ENCODE assay signal across 1 cellular context in the genomic region with DNA sequence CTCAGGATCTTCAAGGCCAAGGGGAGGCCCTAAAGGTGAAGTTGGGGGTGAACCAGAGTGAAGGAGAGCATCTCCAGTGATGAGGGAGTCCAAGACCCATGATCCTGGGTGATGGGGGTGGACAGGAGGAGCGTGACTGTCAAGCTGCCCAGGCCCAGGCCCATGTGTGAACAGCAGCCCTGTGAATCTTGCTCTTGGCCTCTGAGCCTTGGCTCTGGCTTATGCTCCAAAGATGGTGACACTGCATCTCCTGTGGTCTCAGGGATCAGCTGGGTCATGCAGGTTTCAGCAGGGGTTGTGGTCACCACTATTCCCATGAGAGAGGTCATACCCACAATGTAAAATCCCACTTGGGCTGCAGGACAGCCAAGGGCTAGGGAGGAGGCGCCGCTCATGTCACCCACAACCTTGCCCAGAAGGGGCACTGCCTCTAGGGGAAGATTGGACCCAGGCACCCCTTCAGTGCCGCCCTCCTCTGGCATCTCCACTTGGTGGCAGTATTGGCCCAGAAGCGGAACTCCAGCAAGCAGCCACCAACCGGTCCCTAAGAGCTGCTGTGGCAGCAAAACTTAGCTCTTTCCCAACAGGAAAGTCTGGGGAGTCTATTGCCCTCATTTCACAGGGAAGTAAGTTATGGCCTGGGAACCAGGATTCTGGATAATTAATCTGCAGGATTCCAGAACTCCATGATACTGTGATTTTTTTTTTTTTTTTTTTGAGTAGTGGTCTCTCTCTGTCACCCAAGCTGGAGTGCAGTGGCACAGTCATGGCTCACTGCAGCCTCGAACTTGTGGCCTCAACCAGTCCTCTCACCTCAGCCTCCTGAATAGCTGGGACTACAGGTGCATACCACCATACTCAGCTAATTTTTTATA.
TF ChIP-seq lines count a peak whose summit lies in the region.

No MANE protein-coding gene starts in this region.

TF ChIP-seq in K562, 482 proteins besides CTCF, POLR2A, EP300 and RAD21 (continued from another document):
- TF ChIP-seq IRF9 (tag; IDR thresholded peaks at IDR 0.05): no peak
- TF ChIP-seq ZNF551 (CRISPR knock-in tag; IDR thresholded peaks at IDR 0.05): no peak
- peak; percentile 81 for TF ChIP-seq MYNN (IDR thresholded peaks at IDR 0.05)
- TF ChIP-seq MYNN (CRISPR knock-in tag; IDR thresholded peaks at IDR 0.05): no peak
- no peak for TF ChIP-seq ZNF589 (CRISPR knock-in tag; IDR thresholded peaks at IDR 0.05; ENCODE audit: low read depth)
- TF ChIP-seq, protein P1, sequence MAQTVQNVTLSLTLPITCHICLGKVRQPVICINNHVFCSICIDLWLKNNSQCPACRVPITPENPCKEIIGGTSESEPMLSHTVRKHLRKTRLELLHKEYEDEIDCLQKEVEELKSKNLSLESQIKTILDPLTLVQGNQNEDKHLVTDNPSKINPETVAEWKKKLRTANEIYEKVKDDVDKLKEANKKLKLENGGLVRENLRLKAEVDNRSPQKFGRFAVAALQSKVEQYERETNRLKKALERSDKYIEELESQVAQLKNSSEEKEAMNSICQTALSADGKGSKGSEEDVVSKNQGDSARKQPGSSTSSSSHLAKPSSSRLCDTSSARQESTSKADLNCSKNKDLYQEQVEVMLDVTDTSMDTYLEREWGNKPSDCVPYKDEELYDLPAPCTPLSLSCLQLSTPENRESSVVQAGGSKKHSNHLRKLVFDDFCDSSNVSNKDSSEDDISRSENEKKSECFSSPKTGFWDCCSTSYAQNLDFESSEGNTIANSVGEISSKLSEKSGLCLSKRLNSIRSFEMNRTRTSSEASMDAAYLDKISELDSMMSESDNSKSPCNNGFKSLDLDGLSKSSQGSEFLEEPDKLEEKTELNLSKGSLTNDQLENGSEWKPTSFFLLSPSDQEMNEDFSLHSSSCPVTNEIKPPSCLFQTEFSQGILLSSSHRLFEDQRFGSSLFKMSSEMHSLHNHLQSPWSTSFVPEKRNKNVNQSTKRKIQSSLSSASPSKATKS (CRISPR knock-in tag; IDR thresholded peaks at IDR 0.05): no peak
- TF ChIP-seq ESRRA (IDR thresholded peaks at IDR 0.05; ENCODE audit: borderline replicate concordance, low read depth): no peak
